ENCODE assay signal across 8 cellular contexts in genomic region chr7:43332193-43332796, GRCh38.
"Had no signal": no experiment of that assay in that cellular context is flagged by ENCODE, and none has a peak within 500 bp of the region (broad histone marks: within the 10 kb centered on the region; RNA-seq: fewer than 3 reads in every experiment).

No MANE protein-coding gene starts in this region.

- FAIRE-seq: H54, HepG2 had no signal

- H3K27ac ChIP-seq: GM23248, HL-60 had no signal

- H3K9ac ChIP-seq: GM23248 had no signal

- DNase-seq: GM23248, GOT3, H9, HCEC 1CT, KG1 had no signal

- H3K4me3 ChIP-seq: GM23248 had no signal

- H2AFZ ChIP-seq: GM23248 had no signal

- ATAC-seq: HepG2 had no signal
